1 cellular context compared by ENCODE assay signal in genomic region chr6:30951907-30952469, GRCh38.
TF ChIP-seq lines count a peak whose summit lies in the region.

No MANE protein-coding gene starts in this region.

TF ChIP-seq in GM12878, 131 proteins besides CTCF, POLR2A, EP300 and RAD21:
- TF ChIP-seq EED (IDR thresholded peaks at IDR 0.05; ENCODE audit: low read depth) = peak; percentile 88
- TF ChIP-seq NRF1 (conservative IDR thresholded peaks at IDR 0.05; ENCODE audit: low read depth, low read length) = no peak
- peak; percentile 30 for TF ChIP-seq JUNB (IDR thresholded peaks at IDR 0.05)
- TF ChIP-seq TCF7 (IDR thresholded peaks at IDR 0.05; ENCODE audit: borderline replicate concordance) = no peak
- peak; percentile 96 for TF ChIP-seq CBFB (IDR thresholded peaks at IDR 0.05; ENCODE audit: low read depth)
- TF ChIP-seq KDM1A (IDR thresholded peaks at IDR 0.05; ENCODE audit: borderline replicate concordance) = no peak
- TF ChIP-seq NR2C1 (IDR thresholded peaks at IDR 0.05) = no peak
- no peak for TF ChIP-seq GATAD2B (conservative IDR thresholded peaks at IDR 0.05; ENCODE audit: low read depth)
- TF ChIP-seq, protein P1, sequence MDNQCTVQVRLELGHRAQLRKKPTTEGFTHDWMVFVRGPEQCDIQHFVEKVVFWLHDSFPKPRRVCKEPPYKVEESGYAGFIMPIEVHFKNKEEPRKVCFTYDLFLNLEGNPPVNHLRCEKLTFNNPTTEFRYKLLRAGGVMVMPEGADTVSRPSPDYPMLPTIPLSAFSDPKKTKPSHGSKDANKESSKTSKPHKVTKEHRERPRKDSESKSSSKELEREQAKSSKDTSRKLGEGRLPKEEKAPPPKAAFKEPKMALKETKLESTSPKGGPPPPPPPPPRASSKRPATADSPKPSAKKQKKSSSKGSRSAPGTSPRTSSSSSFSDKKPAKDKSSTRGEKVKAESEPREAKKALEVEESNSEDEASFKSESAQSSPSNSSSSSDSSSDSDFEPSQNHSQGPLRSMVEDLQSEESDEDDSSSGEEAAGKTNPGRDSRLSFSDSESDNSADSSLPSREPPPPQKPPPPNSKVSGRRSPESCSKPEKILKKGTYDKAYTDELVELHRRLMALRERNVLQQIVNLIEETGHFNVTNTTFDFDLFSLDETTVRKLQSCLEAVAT (IDR thresholded peaks at IDR 0.05) = peak; percentile 40; the same call in 1 of the 2 replicates
- TF ChIP-seq MTA3 (IDR thresholded peaks at IDR 0.05; ENCODE audit: borderline replicate concordance, low read length) = peak; percentile 57; the same call in 1 of the 2 replicates
- no peak for TF ChIP-seq RAD51 (IDR thresholded peaks at IDR 0.05)
- TF ChIP-seq, protein P2, sequence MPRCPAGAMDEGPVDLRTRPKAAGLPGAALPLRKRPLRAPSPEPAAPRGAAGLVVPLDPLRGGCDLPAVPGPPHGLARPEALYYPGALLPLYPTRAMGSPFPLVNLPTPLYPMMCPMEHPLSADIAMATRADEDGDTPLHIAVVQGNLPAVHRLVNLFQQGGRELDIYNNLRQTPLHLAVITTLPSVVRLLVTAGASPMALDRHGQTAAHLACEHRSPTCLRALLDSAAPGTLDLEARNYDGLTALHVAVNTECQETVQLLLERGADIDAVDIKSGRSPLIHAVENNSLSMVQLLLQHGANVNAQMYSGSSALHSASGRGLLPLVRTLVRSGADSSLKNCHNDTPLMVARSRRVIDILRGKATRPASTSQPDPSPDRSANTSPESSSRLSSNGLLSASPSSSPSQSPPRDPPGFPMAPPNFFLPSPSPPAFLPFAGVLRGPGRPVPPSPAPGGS (IDR thresholded peaks at IDR 0.05; ENCODE audit: borderline replicate concordance, insufficient read depth, low read depth, low read length, poor library complexity, severe bottlenecking) = peak; percentile 12
- TF ChIP-seq POU2F2 (IDR thresholded peaks at IDR 0.05; ENCODE audit: borderline replicate concordance, low read depth, low read length) = no peak
- peak; percentile 99 for TF ChIP-seq RUNX3 (IDR thresholded peaks at IDR 0.05; ENCODE audit: low read length)
- TF ChIP-seq CREB1 (IDR thresholded peaks at IDR 0.05; ENCODE audit: low read depth) = peak; percentile 44; the same call in 1 of the 2 replicates
- peak; percentile 94 for TF ChIP-seq NFIC (IDR thresholded peaks at IDR 0.05; ENCODE audit: low read depth, low read length)
- TF ChIP-seq USF2 (IDR thresholded peaks at IDR 0.05; ENCODE audit: borderline replicate concordance, low read depth, low read length) = no peak
- TF ChIP-seq ETV6 (conservative IDR thresholded peaks at IDR 0.05 in 1 of 2, IDR thresholded peaks at IDR 0.05 in 1 of 2; ENCODE audit: borderline replicate concordance in 1 of 2, low read depth in 1 of 2) = 0 out of 4 replicates have a peak, but pooled peaks of 1 of the 2 experiments have one; percentile 28
- TF ChIP-seq ZNF274 (IDR thresholded peaks at IDR 0.05; ENCODE audit: insufficient read depth, insufficient read length) = no peak
- TF ChIP-seq ESRRA (IDR thresholded peaks at IDR 0.05; ENCODE audit: low read length) = peak; percentile 76; the same call in 1 of the 2 replicates
- peak; percentile 91; the same call in 1 of the 2 replicates for TF ChIP-seq FOXM1 (IDR thresholded peaks at IDR 0.05; ENCODE audit: low read depth, low read length)
- TF ChIP-seq, protein P3, sequence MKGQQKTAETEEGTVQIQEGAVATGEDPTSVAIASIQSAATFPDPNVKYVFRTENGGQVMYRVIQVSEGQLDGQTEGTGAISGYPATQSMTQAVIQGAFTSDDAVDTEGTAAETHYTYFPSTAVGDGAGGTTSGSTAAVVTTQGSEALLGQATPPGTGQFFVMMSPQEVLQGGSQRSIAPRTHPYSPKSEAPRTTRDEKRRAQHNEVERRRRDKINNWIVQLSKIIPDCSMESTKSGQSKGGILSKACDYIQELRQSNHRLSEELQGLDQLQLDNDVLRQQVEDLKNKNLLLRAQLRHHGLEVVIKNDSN (IDR thresholded peaks at IDR 0.05; ENCODE audit: borderline replicate concordance, extremely low read length, insufficient read depth, low read depth, low read length) = no peak
- TF ChIP-seq HDAC6 (IDR thresholded peaks at IDR 0.05; ENCODE audit: unreplicated experiment) = no peak
- no peak for TF ChIP-seq RBBP5 (conservative IDR thresholded peaks at IDR 0.05)
- TF ChIP-seq IKZF2 (IDR thresholded peaks at IDR 0.05) = peak in 1 of 2 experiments; percentile 47; a peak in 1 of 4 replicates
- TF ChIP-seq JUND (IDR thresholded peaks at IDR 0.05; ENCODE audit: low read depth, low read length) = no peak
- TF ChIP-seq PML (IDR thresholded peaks at IDR 0.05; ENCODE audit: low read length) = 0 out of 2 replicates have a peak, but pooled peaks have one; percentile 23
- TF ChIP-seq TBL1XR1 (IDR thresholded peaks at IDR 0.05; ENCODE audit: low read depth, low read length) = no peak
- TF ChIP-seq, protein P4, sequence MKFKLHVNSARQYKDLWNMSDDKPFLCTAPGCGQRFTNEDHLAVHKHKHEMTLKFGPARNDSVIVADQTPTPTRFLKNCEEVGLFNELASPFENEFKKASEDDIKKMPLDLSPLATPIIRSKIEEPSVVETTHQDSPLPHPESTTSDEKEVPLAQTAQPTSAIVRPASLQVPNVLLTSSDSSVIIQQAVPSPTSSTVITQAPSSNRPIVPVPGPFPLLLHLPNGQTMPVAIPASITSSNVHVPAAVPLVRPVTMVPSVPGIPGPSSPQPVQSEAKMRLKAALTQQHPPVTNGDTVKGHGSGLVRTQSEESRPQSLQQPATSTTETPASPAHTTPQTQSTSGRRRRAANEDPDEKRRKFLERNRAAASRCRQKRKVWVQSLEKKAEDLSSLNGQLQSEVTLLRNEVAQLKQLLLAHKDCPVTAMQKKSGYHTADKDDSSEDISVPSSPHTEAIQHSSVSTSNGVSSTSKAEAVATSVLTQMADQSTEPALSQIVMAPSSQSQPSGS (IDR thresholded peaks at IDR 0.05; ENCODE audit: low read length) = peak; percentile 56; the same call in 1 of the 2 replicates
- TF ChIP-seq E2F8 (IDR thresholded peaks at IDR 0.05; ENCODE audit: low read depth, partially characterized antibody) = no peak
- no peak for TF ChIP-seq RFX5 (IDR thresholded peaks at IDR 0.05; ENCODE audit: low read depth, low read length)
- TF ChIP-seq, protein P5, sequence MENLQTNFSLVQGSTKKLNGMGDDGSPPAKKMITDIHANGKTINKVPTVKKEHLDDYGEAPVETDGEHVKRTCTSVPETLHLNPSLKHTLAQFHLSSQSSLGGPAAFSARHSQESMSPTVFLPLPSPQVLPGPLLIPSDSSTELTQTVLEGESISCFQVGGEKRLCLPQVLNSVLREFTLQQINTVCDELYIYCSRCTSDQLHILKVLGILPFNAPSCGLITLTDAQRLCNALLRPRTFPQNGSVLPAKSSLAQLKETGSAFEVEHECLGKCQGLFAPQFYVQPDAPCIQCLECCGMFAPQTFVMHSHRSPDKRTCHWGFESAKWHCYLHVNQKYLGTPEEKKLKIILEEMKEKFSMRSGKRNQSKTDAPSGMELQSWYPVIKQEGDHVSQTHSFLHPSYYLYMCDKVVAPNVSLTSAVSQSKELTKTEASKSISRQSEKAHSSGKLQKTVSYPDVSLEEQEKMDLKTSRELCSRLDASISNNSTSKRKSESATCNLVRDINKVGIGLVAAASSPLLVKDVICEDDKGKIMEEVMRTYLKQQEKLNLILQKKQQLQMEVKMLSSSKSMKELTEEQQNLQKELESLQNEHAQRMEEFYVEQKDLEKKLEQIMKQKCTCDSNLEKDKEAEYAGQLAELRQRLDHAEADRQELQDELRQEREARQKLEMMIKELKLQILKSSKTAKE (IDR thresholded peaks at IDR 0.05; ENCODE audit: low read depth, poor library complexity, severe bottlenecking) = no peak
- peak; percentile 19; the same call in 1 of the 2 replicates for TF ChIP-seq CREM (IDR thresholded peaks at IDR 0.05; ENCODE audit: low read depth)
- TF ChIP-seq, protein P6, sequence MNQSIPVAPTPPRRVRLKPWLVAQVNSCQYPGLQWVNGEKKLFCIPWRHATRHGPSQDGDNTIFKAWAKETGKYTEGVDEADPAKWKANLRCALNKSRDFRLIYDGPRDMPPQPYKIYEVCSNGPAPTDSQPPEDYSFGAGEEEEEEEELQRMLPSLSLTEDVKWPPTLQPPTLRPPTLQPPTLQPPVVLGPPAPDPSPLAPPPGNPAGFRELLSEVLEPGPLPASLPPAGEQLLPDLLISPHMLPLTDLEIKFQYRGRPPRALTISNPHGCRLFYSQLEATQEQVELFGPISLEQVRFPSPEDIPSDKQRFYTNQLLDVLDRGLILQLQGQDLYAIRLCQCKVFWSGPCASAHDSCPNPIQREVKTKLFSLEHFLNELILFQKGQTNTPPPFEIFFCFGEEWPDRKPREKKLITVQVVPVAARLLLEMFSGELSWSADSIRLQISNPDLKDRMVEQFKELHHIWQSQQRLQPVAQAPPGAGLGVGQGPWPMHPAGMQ (IDR thresholded peaks at IDR 0.05; ENCODE audit: borderline replicate concordance) = peak; percentile 86
